21 cellular contexts compared by ENCODE assay signal in the genomic region with DNA sequence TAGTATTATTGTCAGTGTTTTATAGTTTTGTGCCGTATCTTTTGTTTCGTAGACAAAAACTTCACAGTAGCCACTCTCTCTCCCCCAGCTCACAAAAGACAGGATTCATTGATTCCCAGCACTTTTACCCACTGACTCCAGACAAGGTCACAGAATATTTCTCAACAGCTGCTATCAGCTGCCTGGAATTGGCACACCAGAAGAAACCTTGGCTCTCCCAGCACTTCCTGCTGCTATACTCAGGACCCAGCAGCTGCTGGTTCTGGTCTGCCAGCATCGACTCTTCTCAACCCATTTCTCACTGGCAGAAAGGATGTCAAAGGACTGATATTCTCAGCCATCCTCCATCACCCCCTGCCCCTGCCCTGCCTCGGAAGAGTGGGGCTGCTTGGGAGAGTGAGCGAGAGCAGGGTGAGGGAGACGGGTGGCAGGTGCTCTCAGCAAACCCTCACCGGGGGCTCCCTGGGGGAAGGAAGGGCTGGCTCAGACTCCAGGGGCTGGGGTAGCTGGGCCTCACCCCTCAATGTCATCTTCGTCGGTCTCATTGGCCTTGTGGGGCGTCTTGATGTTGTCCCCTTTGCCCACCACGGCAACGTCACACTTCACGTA. TPM values are rescaled to one million over a fixed set of nuclear protein-coding genes. Genes with fewer than 3 reads are reported as not detected.
A peak's percentile ranks its signal among the peaks of the same experiment; 100 is the strongest.
DNase-seq lines count a peak whose midpoint lies in the region; ATAC-seq, FAIRE-seq and TF ChIP-seq lines count a peak whose summit lies in the region.
"Had no signal": no experiment of that assay in that cellular context is flagged by ENCODE, and none has a peak within 500 bp of the region (broad histone marks: within the 10 kb centered on the region; RNA-seq: fewer than 3 reads in every experiment).

No MANE protein-coding gene starts in this region.

- H3K9me3 ChIP-seq in adipocyte (ENCODE audit: control insufficient read depth, low read length) (no peaks in the 10 kb centered on the region), kidney (ENCODE audit: control insufficient read depth in 1 of 2, low read length in 2 of 2) (no peaks in the 10 kb centered on the region), psoas muscle (no peaks in the 10 kb centered on the region)
- H3K9me3 ChIP-seq: neutrophil, thyroid gland had no signal

- H3K4me3 ChIP-seq in adipocyte (ENCODE audit: low read length) (no peak overlapping the region), kidney (ENCODE audit: low read length in 2 of 2) (no peak overlapping the region), psoas muscle (peak overlapping the region; percentile 28)
- H3K4me3 ChIP-seq: thyroid gland had no signal

- TF ChIP-seq CTCF in kidney (IDR thresholded peaks at IDR 0.05; ENCODE audit: borderline replicate concordance, extremely low read depth, insufficient read depth) (no peak), psoas muscle (IDR thresholded peaks at IDR 0.05) (no peak)

- peak overlapping the region; percentile 15 for H3K9ac ChIP-seq in adipocyte (ENCODE audit: low read length)
- no peak overlapping the region for H3K9ac ChIP-seq in kidney (ENCODE audit: low read length in 2 of 2)

- intact Hi-C loops in kidney (cut with DNase I) (no loop called here), psoas muscle (cut with DNase I) (no loop called here)

- peak; percentile 59 for DNase-seq in LHCN-M2 (ENCODE audit: low read depth)
- DNase-seq in adipocyte (ENCODE audit: low read depth): peak; percentile 25
- peak; percentile 12 for DNase-seq in kidney
- no peak for DNase-seq in psoas muscle
- DNase-seq in cerebellar cortex (ENCODE audit: low spot score): no peak
- DNase-seq in stimulated activated CD4-positive, alpha-beta T cell treated with anti-CD3 and anti-CD28 coated beads, Interleukin-4, amount 100 ng/mL, for 4 hours: no peak
- DNase-seq in glomerular visceral epithelial cell (ENCODE audit: extremely low spot score): no peak
- DNase-seq: activated CD4-positive, alpha-beta T cell treated with anti-CD3 and anti-CD28 coated beads for 48 hours; CD8-positive, alpha-beta T cell; DMS79; erythroblast; immature natural killer cell; NCI-H2081 treated with DMSO at 0.1 percent for 48 hours; NCI-H524; retina; stimulated activated naive B cell treated with anti-CD40 and anti-IgM and Interleukin-4, amounts not matched to agents 10 μg/mL and 1 μg/mL and 100 μg/mL, for 72 hours; thyroid gland had no signal

- ATAC-seq in psoas muscle: peak; percentile 85 to 92 (median 87)
- ATAC-seq: CD8-positive, alpha-beta T cell; stimulated activated naive B cell treated with anti-CD40 and anti-IgM and Interleukin-4, amounts not matched to agents 10 μg/mL and 1 μg/mL and 100 μg/mL, for 72 hours had no signal

- no peak for FAIRE-seq in kidney (lab: Jason Lieb, UNC)
- FAIRE-seq: TTC549 had no signal

- H3K27me3 ChIP-seq in adipocyte (replicated peaks; ENCODE audit: control insufficient read depth, insufficient read depth, low read length): peaks cover 22% of the 10 kb centered on the region
- H3K27me3 ChIP-seq in psoas muscle (ENCODE audit: insufficient read depth in 3 of 3, low read length in 2 of 3): no peaks in the 10 kb centered on the region
- H3K27me3 ChIP-seq: neutrophil, thyroid gland had no signal

- no peak overlapping the region for H3K27ac ChIP-seq in kidney (ENCODE audit: low read depth in 2 of 2, low read length in 2 of 2)
- H3K27ac ChIP-seq in psoas muscle: peak overlapping the region; percentile 73
- H3K27ac ChIP-seq: neutrophil, RWPE1, thyroid gland had no signal

- H3K4me1 ChIP-seq in adipocyte (ENCODE audit: control insufficient read depth, insufficient read depth, low read length) (peaks cover 14% of the 10 kb centered on the region), kidney (ENCODE audit: control insufficient read depth in 1 of 2, insufficient read depth in 1 of 2, low read depth in 1 of 2, low read length in 2 of 2) (no peaks in the 10 kb centered on the region), psoas muscle (peaks cover 30% of the 10 kb centered on the region)
- H3K4me1 ChIP-seq: thyroid gland had no signal

- H3K36me3 ChIP-seq in adipocyte (ENCODE audit: control insufficient read depth, insufficient read depth, low read length, severe bottlenecking) (no peaks in the 10 kb centered on the region), kidney (ENCODE audit: control insufficient read depth in 1 of 2, insufficient read depth in 2 of 2, low read length in 2 of 2) (no peaks in the 10 kb centered on the region), psoas muscle (ENCODE audit: insufficient read depth in 1 of 2, low read depth in 1 of 2) (no peaks in the 10 kb centered on the region)
- H3K36me3 ChIP-seq: neutrophil, thyroid gland had no signal

- 26 to 40% (median 35%) methylated on average over 13 of the region's 13 CpGs for WGBS in psoas muscle, 3 donors

RNA-seq across cellular contexts. Expression of gene OTOF, which starts 6.1 kb away (rescaled TPM):
- total RNA-seq in LHCN-M2 (2014; rRNA removed): 0.06 and 0.83 TPM in 2 replicates
- 0.06 TPM for polyA plus RNA-seq in LHCN-M2 (2012)
- total RNA-seq in kidney: 0.16 TPM
- polyA plus RNA-seq in kidney (ENCODE audit: insufficient read depth, low read depth, low replicate concordance): not detected
- total RNA-seq in psoas muscle: 1 to 10 TPM in 2 of 4 donors, under 1 TPM in 2; 0.34 to 2.2 (median 1.1) TPM
- under 1 TPM; 0.14 to 0.16 (median 0.14) TPM for polyA plus RNA-seq in psoas muscle
- polyA plus RNA-seq: IgD-negative memory B cell had no signal

Comparison
In these comparisons a context has a peak if more than half of its experiments do, and no peak if none do; other contexts are left out.
1. DNase-seq: peak in LHCN-M2 (single experiment), adipocyte (single experiment) and kidney (single experiment); none in psoas muscle (0 of 2), cerebellar cortex (single experiment), stimulated activated CD4-positive, alpha-beta T cell treated with anti-CD3 and anti-CD28 coated beads, Interleukin-4, amount 100 ng/mL, for 4 hours (0 of 2) and glomerular visceral epithelial cell (single experiment).